ENCODE assay signal across 25 cellular contexts in the genomic region with DNA sequence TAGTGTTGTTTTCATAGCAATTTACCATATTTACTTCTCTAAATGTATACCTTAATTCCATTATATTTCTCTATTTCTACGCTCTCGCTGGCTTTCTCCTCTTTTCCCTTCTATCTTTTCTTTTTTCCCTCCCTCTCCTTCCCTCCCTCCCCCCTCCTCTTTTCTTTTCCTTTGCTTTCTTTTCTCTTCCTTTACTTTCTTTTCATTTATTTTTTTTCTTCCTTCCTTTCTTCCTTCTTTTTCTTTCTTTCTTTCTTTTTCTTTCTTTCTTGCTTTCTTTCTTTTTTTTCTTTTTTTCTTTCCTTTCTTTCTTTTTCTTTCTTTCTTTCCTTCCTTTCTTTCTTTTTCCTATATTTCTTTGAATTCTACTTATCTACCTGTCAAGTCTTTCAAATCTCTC.
"Had no signal": no experiment of that assay in that cellular context is flagged by ENCODE, and none has a peak within 500 bp of the region (broad histone marks: within the 10 kb centered on the region; RNA-seq: fewer than 3 reads in every experiment).

No MANE protein-coding gene starts in this region.

- H3K4me3 Mint-ChIP-seq: mesothelial cell of epicardium; naive thymus-derived CD4-positive, alpha-beta T cell; natural killer cell treated with Interleukin-12 subunit alpha and Interleukin-12 subunit beta and Interleukin-15 and Interleukin-18, amount 100 ng/mL, for 72 hours; stimulated activated naive B cell treated with anti-CD40 and anti-IgM and Interleukin-4, amounts not matched to agents 10 μg/mL and 1 μg/mL and 100 μg/mL, for 72 hours had no signal

- ATAC-seq: mucosa of descending colon; naive thymus-derived CD4-positive, alpha-beta T cell; natural killer cell treated with Interleukin-12 subunit alpha and Interleukin-12 subunit beta and Interleukin-15 and Interleukin-18, amount 100 ng/mL, for 72 hours; right lobe of liver; stimulated activated naive B cell treated with anti-CD40 and anti-IgM and Interleukin-4, amounts not matched to agents 10 μg/mL and 1 μg/mL and 100 μg/mL, for 72 hours; stimulated activated naive CD8-positive, alpha-beta T cell treated with anti-CD3 and anti-CD28 coated beads, Interleukin-15, Interleukin-2, amounts not matched to agents 100 U/mL and 50 U/mL, for 24 hours had no signal

- H3K27ac Mint-ChIP-seq: mesothelial cell of epicardium; naive thymus-derived CD4-positive, alpha-beta T cell; natural killer cell treated with Interleukin-12 subunit alpha and Interleukin-12 subunit beta and Interleukin-15 and Interleukin-18, amount 100 ng/mL, for 72 hours; progenitor cell of endocrine pancreas; stimulated activated naive B cell treated with anti-CD40 and anti-IgM and Interleukin-4, amounts not matched to agents 10 μg/mL and 1 μg/mL and 100 μg/mL, for 72 hours had no signal

- H3K9me3 ChIP-seq: ovary, right lobe of liver, testis, thyroid gland had no signal

- H3K4me1 ChIP-seq: left ventricle myocardium inferior, right atrium auricular region, right lobe of liver, stomach, testis, thyroid gland, transverse colon, upper lobe of left lung, vagina had no signal

- H3K4me1 Mint-ChIP-seq: mesothelial cell of epicardium; naive thymus-derived CD4-positive, alpha-beta T cell; stimulated activated naive B cell treated with anti-CD40 and anti-IgM and Interleukin-4, amounts not matched to agents 10 μg/mL and 1 μg/mL and 100 μg/mL, for 72 hours had no signal

- H3K4me2 ChIP-seq: smooth muscle cell had no signal

- H3K36me3 Mint-ChIP-seq: stimulated activated naive B cell treated with anti-CD40 and anti-IgM and Interleukin-4, amounts not matched to agents 10 μg/mL and 1 μg/mL and 100 μg/mL, for 72 hours had no signal

- H3K27me3 Mint-ChIP-seq: naive thymus-derived CD4-positive, alpha-beta T cell; natural killer cell treated with Interleukin-12 subunit alpha and Interleukin-12 subunit beta and Interleukin-15 and Interleukin-18, amount 100 ng/mL, for 72 hours; progenitor cell of endocrine pancreas; stimulated activated naive B cell treated with anti-CD40 and anti-IgM and Interleukin-4, amounts not matched to agents 10 μg/mL and 1 μg/mL and 100 μg/mL, for 72 hours had no signal

- H3K27me3 ChIP-seq: right atrium auricular region, right lobe of liver, stomach, testis, thyroid gland, transverse colon, upper lobe of left lung, vagina had no signal

- DNase-seq: hypothalamus; islet precursor cell; left ventricle myocardium inferior; mesendoderm; mucosa of descending colon; naive thymus-derived CD4-positive, alpha-beta T cell; ovary; right lobe of liver; stimulated activated CD4-positive, alpha-beta T cell treated with anti-CD3 and anti-CD28 coated beads, Interleukin-1b, Interleukin-23, amount 100 ng/mL, for 48 hours; stimulated activated CD4-positive, alpha-beta T cell treated with anti-CD3 and anti-CD28 coated beads, Interleukin-2, amount 100 ng/mL, for 48 hours; stimulated activated CD4-positive, alpha-beta T cell treated with anti-CD3 and anti-CD28 coated beads, Interleukin-4, amount 100 ng/mL, for 4 hours; stimulated activated naive B cell treated with anti-CD40 and anti-IgM and Interleukin-4, amounts not matched to agents 10 μg/mL and 1 μg/mL and 100 μg/mL, for 72 hours; stimulated activated naive CD8-positive, alpha-beta T cell treated with anti-CD3 and anti-CD28 coated beads, Interleukin-15, Interleukin-2, amounts not matched to agents 100 U/mL and 50 U/mL, for 24 hours; stomach; testis; thyroid gland; transverse colon; upper lobe of left lung had no signal

- H3K36me3 ChIP-seq: left ventricle myocardium inferior, ovary, right atrium auricular region, right lobe of liver, stomach, thyroid gland, transverse colon, upper lobe of left lung, vagina had no signal

- H3K27ac ChIP-seq: left ventricle myocardium inferior, ovary, right atrium auricular region, right lobe of liver, stomach, testis, thyroid gland, transverse colon, upper lobe of left lung, vagina had no signal

- H3K4me3 ChIP-seq: left ventricle myocardium inferior, lung, mucosa of descending colon, ovary, right atrium auricular region, right lobe of liver, smooth muscle cell, stomach, testis, thyroid gland, transverse colon, upper lobe of left lung, vagina had no signal
